In the genomic region with DNA sequence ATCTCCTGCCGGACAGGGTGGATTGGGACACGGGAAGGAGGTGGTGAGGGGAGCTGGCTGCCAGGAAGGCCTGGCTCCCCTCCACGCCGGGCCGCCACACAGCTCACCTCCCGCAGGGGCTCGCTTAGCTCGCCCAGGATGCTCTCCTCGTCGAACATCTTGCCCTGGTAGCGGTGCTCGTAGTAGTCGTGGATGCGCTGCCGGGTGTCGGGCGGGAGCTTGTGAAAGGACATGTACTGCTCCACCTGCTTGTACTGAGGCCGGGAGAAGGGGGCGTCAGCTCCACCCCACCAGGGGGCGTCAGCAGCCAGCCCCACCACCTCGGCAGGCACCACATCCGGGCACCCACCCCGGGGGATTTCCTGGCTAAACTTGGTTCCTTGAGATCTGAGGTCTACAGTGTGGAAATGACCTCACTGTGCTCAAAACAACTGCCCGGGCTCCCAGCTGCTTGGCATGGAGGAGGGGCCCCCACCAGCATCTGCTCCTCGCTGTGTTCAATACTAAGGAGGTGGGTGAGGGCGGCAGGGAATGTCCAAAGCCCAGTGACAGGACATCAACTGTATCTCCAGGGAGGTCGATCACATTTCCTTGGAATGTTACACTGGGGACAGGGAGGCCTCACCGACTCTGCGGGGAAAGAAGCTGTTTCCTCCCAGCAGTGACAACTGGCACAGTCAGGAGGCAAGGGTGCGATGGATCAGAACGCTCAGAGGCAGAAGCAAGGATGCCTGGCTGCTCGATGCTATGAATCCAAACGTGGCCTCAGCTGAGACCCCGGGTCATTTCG, we compare ENCODE assay signal across 2 cellular contexts.
TF ChIP-seq lines count a peak whose summit lies in the region.

No MANE protein-coding gene starts in this region.

TF ChIP-seq in HCT116, 20 proteins besides CTCF, POLR2A, EP300 and RAD21 (continued from another document):
- TF ChIP-seq, protein P1, sequence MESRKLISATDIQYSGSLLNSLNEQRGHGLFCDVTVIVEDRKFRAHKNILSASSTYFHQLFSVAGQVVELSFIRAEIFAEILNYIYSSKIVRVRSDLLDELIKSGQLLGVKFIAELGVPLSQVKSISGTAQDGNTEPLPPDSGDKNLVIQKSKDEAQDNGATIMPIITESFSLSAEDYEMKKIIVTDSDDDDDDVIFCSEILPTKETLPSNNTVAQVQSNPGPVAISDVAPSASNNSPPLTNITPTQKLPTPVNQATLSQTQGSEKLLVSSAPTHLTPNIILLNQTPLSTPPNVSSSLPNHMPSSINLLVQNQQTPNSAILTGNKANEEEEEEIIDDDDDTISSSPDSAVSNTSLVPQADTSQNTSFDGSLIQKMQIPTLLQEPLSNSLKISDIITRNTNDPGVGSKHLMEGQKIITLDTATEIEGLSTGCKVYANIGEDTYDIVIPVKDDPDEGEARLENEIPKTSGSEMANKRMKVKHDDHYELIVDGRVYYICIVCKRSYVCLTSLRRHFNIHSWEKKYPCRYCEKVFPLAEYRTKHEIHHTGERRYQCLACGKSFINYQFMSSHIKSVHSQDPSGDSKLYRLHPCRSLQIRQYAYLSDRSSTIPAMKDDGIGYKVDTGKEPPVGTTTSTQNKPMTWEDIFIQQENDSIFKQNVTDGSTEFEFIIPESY (IDR thresholded peaks at IDR 0.05; ENCODE audit: extremely low read depth, insufficient replicate concordance, low read length) = no peak
- TF ChIP-seq, protein P2, sequence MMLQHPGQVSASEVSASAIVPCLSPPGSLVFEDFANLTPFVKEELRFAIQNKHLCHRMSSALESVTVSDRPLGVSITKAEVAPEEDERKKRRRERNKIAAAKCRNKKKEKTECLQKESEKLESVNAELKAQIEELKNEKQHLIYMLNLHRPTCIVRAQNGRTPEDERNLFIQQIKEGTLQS (IDR thresholded peaks at IDR 0.05) = no peak

TF ChIP-seq in WTC11, 78 proteins besides CTCF, POLR2A, EP300 and RAD21 (continued from another document):
- TF ChIP-seq, protein P3, sequence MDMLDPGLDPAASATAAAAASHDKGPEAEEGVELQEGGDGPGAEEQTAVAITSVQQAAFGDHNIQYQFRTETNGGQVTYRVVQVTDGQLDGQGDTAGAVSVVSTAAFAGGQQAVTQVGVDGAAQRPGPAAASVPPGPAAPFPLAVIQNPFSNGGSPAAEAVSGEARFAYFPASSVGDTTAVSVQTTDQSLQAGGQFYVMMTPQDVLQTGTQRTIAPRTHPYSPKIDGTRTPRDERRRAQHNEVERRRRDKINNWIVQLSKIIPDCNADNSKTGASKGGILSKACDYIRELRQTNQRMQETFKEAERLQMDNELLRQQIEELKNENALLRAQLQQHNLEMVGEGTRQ (CRISPR knock-in tag; IDR thresholded peaks at IDR 0.05) = no peak
- no peak for TF ChIP-seq RELA (CRISPR knock-in tag; IDR thresholded peaks at IDR 0.05; ENCODE audit: borderline replicate concordance)
- no peak for TF ChIP-seq TEAD1 (CRISPR knock-in tag; IDR thresholded peaks at IDR 0.05)
